Comparison of ENCODE assay signal across 8 cellular contexts in the genomic region with DNA sequence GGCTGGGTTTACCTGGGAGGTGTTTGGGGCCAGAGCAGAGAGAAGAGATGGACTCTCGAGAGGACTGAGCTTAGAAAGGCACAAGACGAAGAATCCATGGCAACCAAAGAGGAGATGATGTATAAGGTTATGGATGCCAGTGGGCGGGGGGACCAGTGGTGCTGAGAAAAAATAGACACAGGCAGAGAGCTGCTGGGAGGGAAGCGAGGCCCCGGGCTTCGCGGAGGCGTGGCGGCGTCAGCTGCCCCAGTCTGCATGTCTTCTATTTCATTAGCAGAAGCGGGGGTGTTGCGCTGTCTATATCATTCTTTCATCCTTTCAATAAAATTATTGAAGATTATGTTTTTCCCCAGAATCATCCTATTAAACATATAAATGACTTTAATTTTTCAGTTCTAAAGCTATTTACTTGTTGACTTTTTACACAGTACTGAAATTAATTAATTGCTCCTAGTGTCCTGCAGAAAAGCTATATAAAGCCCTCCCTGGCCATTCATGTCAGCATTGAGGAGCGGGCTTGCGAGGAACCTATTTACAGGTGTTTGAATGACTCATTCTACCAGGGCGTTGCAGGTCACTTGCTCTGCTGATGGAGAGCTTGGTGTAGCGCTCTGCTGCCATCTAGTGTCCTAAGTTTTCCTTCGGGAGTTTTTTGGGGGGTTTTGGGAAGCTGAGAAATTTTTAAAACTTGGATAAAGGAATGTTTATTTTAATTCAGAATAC. TPM values are rescaled to one million over a fixed set of nuclear protein-coding genes. Genes with fewer than 3 reads are reported as not detected.
DNase-seq lines count a peak whose midpoint lies in the region; ATAC-seq, FAIRE-seq and TF ChIP-seq lines count a peak whose summit lies in the region.

No MANE protein-coding gene starts in this region.

- no peak overlapping the region for H3K9ac ChIP-seq in HepG2 (ENCODE audit: insufficient read depth, low read depth, low read length)

- no peaks in the 10 kb centered on the region for H3K9me3 Mint-ChIP-seq in activated CD4-positive, alpha-beta T cell treated with anti-CD3 and anti-CD28 coated beads for 36 hours (ENCODE audit: low read depth)

- H3K36me3 ChIP-seq in HepG2 (replicated peaks in 1 of 2; ENCODE audit: control insufficient read depth in 1 of 2, insufficient read depth in 2 of 2, low read length in 2 of 2) = peaks cover 10 to 35% of the 10 kb centered on the region in 2 experiments; a peak in 4 of 5 replicates

- TF ChIP-seq CTCF in HepG2 (CRISPR knock-in tag; IDR thresholded peaks at IDR 0.05) = peak; percentile 72

- peaks cover 8% of the 10 kb centered on the region for H3K36me3 Mint-ChIP-seq in activated CD4-positive, alpha-beta T cell treated with anti-CD3 and anti-CD28 coated beads for 36 hours (ENCODE audit: low read depth)

- H3K27me3 ChIP-seq in HepG2 (ENCODE audit: control insufficient read depth in 1 of 2, insufficient read depth in 2 of 2, low read length in 2 of 2) = no peaks in the 10 kb centered on the region

- H3K4me3 Mint-ChIP-seq in activated CD4-positive, alpha-beta T cell treated with anti-CD3 and anti-CD28 coated beads for 36 hours = no peak overlapping the region

- no peak overlapping the region for H3K4me2 ChIP-seq in HepG2 (ENCODE audit: low read depth, low read length)

- H3K27me3 Mint-ChIP-seq in activated CD4-positive, alpha-beta T cell treated with anti-CD3 and anti-CD28 coated beads for 36 hours = no peaks in the 10 kb centered on the region

- DNase-seq in G401 (ENCODE audit: low spot score) (peak; percentile 82), HEK293T (ENCODE audit: extremely low spot score) (peak; percentile 74), NCI-H2107 treated with DMSO at 0.1 percent for 48 hours (lab: John Stamatoyannopoulos, UW; ENCODE audit: unreplicated experiment) (peak; percentile 71), HepG2 (ENCODE audit: low spot score) (peak; percentile 66)
- peak; percentile 68 for DNase-seq in activated CD4-positive, alpha-beta T cell treated with anti-CD3 and anti-CD28 coated beads for 36 hours
- peak; percentile 61 for DNase-seq in stimulated activated CD8-positive, alpha-beta memory T cell treated with anti-CD3 and anti-CD28 coated beads, Interleukin-12 subunit alpha, Interleukin-12 subunit beta, amount 100 ng/mL, for 1 hour (ENCODE audit: low read depth)

- peak; percentile 68 for ATAC-seq in activated CD4-positive, alpha-beta T cell treated with anti-CD3 and anti-CD28 coated beads for 36 hours
- peak; percentile 70 for ATAC-seq in HepG2
- no peak for ATAC-seq in HG03469 (IDR thresholded peaks at IDR 0.05; ENCODE audit: unreplicated experiment)

- CTCF ChIA-PET in HEK293T (lab: Yijun Ruan, JAX) = interaction anchor here (0.7 to 9.7 kb wide), 17 partner anchors 8 to 610 kb away, joined by 3 to 154 read pairs (median 4); partner anchors contain the start of gene LMTK2
- CTCF ChIA-PET in activated CD4-positive, alpha-beta T cell treated with anti-CD3 and anti-CD28 coated beads for 36 hours (lab: Charles Lee) = interaction anchor here (0.5 to 9.8 kb wide), 27 partner anchors 8 to 578 kb away, joined by 3 to 172 read pairs (median 4); partner anchors contain the start of gene LMTK2
- CTCF ChIA-PET in HepG2 (lab: Yijun Ruan, JAX; ENCODE audit: low intra/inter-chr PET ratio, low total read pairs) = interaction anchor here (0.6 to 5.4 kb wide), 3 partner anchors 62 to 151 kb away, joined by 3 to 68 read pairs (median 18); partner anchors contain the start of gene LMTK2

- TF ChIP-seq EP300 in HepG2 (IDR thresholded peaks at IDR 0.05; ENCODE audit: low read depth in 2 of 2, low read length in 2 of 2) (no peak), HepG2 (CRISPR knock-in tag; IDR thresholded peaks at IDR 0.05; ENCODE audit: borderline replicate concordance) (no peak)

- peak; percentile 79 for FAIRE-seq in HepG2 (lab: Jason Lieb, UNC)

- no peak for TF ChIP-seq POLR2A in HepG2 (IDR thresholded peaks at IDR 0.05; ENCODE audit: insufficient read depth in 1 of 2, low read depth in 2 of 2, low read length in 2 of 2)

- POLR2A ChIA-PET in HEK293T (lab: Yijun Ruan, JAX) (interaction anchor here (2.0 kb wide), 1 partner anchor 147 kb away, joined by 6 read pairs; no protein-coding TSS in a partner anchor), HepG2 (lab: Yijun Ruan, JAX) (interaction anchor here (1.3 kb wide), 1 partner anchor 147 kb away, joined by 4 read pairs; no protein-coding TSS in a partner anchor)
- POLR2A ChIA-PET in activated CD4-positive, alpha-beta T cell treated with anti-CD3 and anti-CD28 coated beads for 36 hours (lab: Charles Lee) = interaction anchor here (1.2 kb wide), 1 partner anchor 147 kb away, joined by 3 read pairs; no protein-coding TSS in a partner anchor

- H3K27ac Mint-ChIP-seq in activated CD4-positive, alpha-beta T cell treated with anti-CD3 and anti-CD28 coated beads for 36 hours = no peak overlapping the region

- no peaks in the 10 kb centered on the region for H3K4me1 ChIP-seq in HepG2 (ENCODE audit: insufficient read depth, low read length)

- no peak overlapping the region for H2AFZ ChIP-seq in HepG2 (ENCODE audit: low read length)

- 79% methylated on average over 17 of the region's 17 CpGs for WGBS in HepG2 (ENCODE audit: low lambda C conversion rate)

- no peak overlapping the region for H3K4me3 ChIP-seq in HepG2 (replicated peaks in 1 of 3; ENCODE audit: insufficient read depth in 1 of 3, low read depth in 2 of 3, low read length in 3 of 3)

- H3K27ac ChIP-seq in cingulate gyrus (ENCODE audit: low read depth, low read length) = peak overlapping the region; percentile 54
- no peak overlapping the region for H3K27ac ChIP-seq in HepG2 (ENCODE audit: extremely low read length, insufficient read depth, low read length)

- no TSS peak for BruUV-seq in HepG2 (replicated peaks; lab: Mats Ljungman, UMichigan)

- intact Hi-C loops in activated CD4-positive, alpha-beta T cell treated with anti-CD3 and anti-CD28 coated beads for 36 hours (cut with DNase I, micrococcal nuclease) = loop anchor here (1.0 kb wide), 2 partner anchors 62 to 147 kb away; partner anchors contain the start of gene LMTK2 (in 2 of the 2)
- intact Hi-C loops in HepG2 (cut with micrococcal nuclease; ENCODE audit: unreplicated experiment) = loop anchor here (1.0 kb wide), 1 partner anchor 147 kb away; no protein-coding TSS in a partner anchor

- TF ChIP-seq RAD21 in HepG2 (CRISPR knock-in tag; IDR thresholded peaks at IDR 0.05) = peak; percentile 73

- peaks cover 25% of the 10 kb centered on the region for H4K20me1 ChIP-seq in HepG2 (ENCODE audit: insufficient read depth, low read length)

- H3K79me2 ChIP-seq in HepG2 (ENCODE audit: insufficient read depth, low read length) = no peaks in the 10 kb centered on the region

- in situ Hi-C loops in G401 (cut with HindIII; ENCODE audit: low sequenced_read_pairs) (no loop called here), HepG2 (cut with HindIII; ENCODE audit: extremely low pct_ligation_motif_present, low pct_unique_long_range_greater_than_20kb) (loop anchor here (10.0 kb wide), 1 partner anchor 64 kb away; the partner anchor contains the start of gene LMTK2)

- H3K9me3 ChIP-seq in HepG2 (ENCODE audit: low read length) = no peaks in the 10 kb centered on the region

- peaks cover 5% of the 10 kb centered on the region for H3K4me1 Mint-ChIP-seq in activated CD4-positive, alpha-beta T cell treated with anti-CD3 and anti-CD28 coated beads for 36 hours

TF ChIP-seq in HEK293T, 16 proteins besides CTCF, POLR2A, EP300 and RAD21 (continues in another document):
- TF ChIP-seq ZNF384 (IDR thresholded peaks at IDR 0.05) = no peak
- no peak for TF ChIP-seq ARNT (IDR thresholded peaks at IDR 0.05)
- TF ChIP-seq FOXK2 (IDR thresholded peaks at IDR 0.05) = no peak
- no peak for TF ChIP-seq FOXM1 (IDR thresholded peaks at IDR 0.05; ENCODE audit: borderline replicate concordance)
- TF ChIP-seq TARDBP (IDR thresholded peaks at IDR 0.05) = no peak
- TF ChIP-seq L3MBTL2 (conservative IDR thresholded peaks at IDR 0.05) = no peak
- TF ChIP-seq SP1 (IDR thresholded peaks at IDR 0.05) = no peak
- TF ChIP-seq LEF1 (IDR thresholded peaks at IDR 0.05; ENCODE audit: borderline replicate concordance) = no peak

TF ChIP-seq in HepG2, 621 proteins besides CTCF, POLR2A, EP300 and RAD21 (continues in another document):
- TF ChIP-seq NR2F1 (CRISPR knock-in tag; IDR thresholded peaks at IDR 0.05) (peak in 1 of 2 experiments; percentile 58; a peak in 2 of 4 replicates), SP2 (CRISPR knock-in tag; IDR thresholded peaks at IDR 0.05) (no peak), FOSL2 (CRISPR knock-in tag; IDR thresholded peaks at IDR 0.05) (peak; percentile 95), JDP2 (CRISPR knock-in tag; IDR thresholded peaks at IDR 0.05; ENCODE audit: borderline replicate concordance) (no peak)

RNA-seq across cellular contexts. Expression of gene BHLHA15, which starts 42.9 kb away (rescaled TPM):
- 0.37 TPM in 1 of 2 replicates, not detected in the other for total RNA-seq in G401 (2014; rRNA removed; shearing (Covaris generic))
- total RNA-seq in activated CD4-positive, alpha-beta T cell treated with anti-CD3 and anti-CD28 coated beads for 36 hours = under 1 TPM; 0.23 to 0.47 TPM
- total RNA-seq in HepG2 (2016; rRNA removed; fragmentation: Illumina TruSeq; extraction: Trizol) = 4.4 and 6.1 TPM in 2 replicates
- total RNA-seq in HepG2 (2016; cell fraction: cytosol; rRNA removed; fragmentation: Illumina TruSeq; extraction: Trizol; ENCODE audit: low read depth) = 0.44 and 1.3 TPM in 2 replicates
- 4.0 and 5.3 TPM in 2 replicates for total RNA-seq in HepG2 (2016; cell fraction: insoluble cytoplasmic fraction; rRNA removed; fragmentation: Illumina TruSeq; extraction: Trizol)
- total RNA-seq in HepG2 (2016; cell fraction: membrane; rRNA removed; fragmentation: Illumina TruSeq; extraction: Trizol) = 2.9 and 3.3 TPM in 2 replicates
- 3.8 and 5.3 TPM in 2 replicates for total RNA-seq in HepG2 (2016; cell fraction: nucleus; rRNA removed; fragmentation: Illumina TruSeq; extraction: Trizol)
- 1.9 and 2.3 TPM in 2 replicates for polyA plus RNA-seq in HepG2 (2011; rRNA removed)
- polyA plus RNA-seq in HepG2 (2011; cell fraction: cytosol; rRNA removed) = 2.0 and 3.2 TPM in 2 replicates
- polyA plus RNA-seq in HepG2 (2011; cell fraction: nucleus; rRNA removed) = 2.5 and 3.0 TPM in 2 replicates
- polyA plus RNA-seq in HepG2 (2012) = 0.83 and 1.6 TPM in 2 replicates
- polyA plus RNA-seq in HepG2 (2016; cell fraction: cytosol; fragmentation: Illumina TruSeq; extraction: Trizol; ENCODE audit: low read depth) = 0.18 and 0.37 TPM in 2 replicates
- 2.3 and 3.1 TPM in 2 replicates for polyA plus RNA-seq in HepG2 (2016; cell fraction: insoluble cytoplasmic fraction; fragmentation: Illumina TruSeq; extraction: Trizol; ENCODE audit: low read depth)
- polyA plus RNA-seq in HepG2 (2016; cell fraction: membrane; fragmentation: Illumina TruSeq; extraction: Trizol; ENCODE audit: low read depth) = 0.77 and 1.0 TPM in 2 replicates
- 3.6 and 4.4 TPM in 2 replicates for polyA plus RNA-seq in HepG2 (2016; cell fraction: nucleus; fragmentation: Illumina TruSeq; extraction: Trizol; ENCODE audit: insufficient read depth, low read depth)
- polyA minus RNA-seq in HepG2 (2011; rRNA and poly(A)+ RNA removed; ENCODE audit: low replicate concordance) = 2.7 TPM in 1 of 2 replicates, not detected in the other
- 2.5 and 3.4 TPM in 2 replicates for polyA minus RNA-seq in HepG2 (2011; cell fraction: cytosol; rRNA and poly(A)+ RNA removed)
- polyA minus RNA-seq in HepG2 (2011; cell fraction: nucleus; rRNA and poly(A)+ RNA removed) = 1.8 and 2.7 TPM in 2 replicates
